In the genomic region with DNA sequence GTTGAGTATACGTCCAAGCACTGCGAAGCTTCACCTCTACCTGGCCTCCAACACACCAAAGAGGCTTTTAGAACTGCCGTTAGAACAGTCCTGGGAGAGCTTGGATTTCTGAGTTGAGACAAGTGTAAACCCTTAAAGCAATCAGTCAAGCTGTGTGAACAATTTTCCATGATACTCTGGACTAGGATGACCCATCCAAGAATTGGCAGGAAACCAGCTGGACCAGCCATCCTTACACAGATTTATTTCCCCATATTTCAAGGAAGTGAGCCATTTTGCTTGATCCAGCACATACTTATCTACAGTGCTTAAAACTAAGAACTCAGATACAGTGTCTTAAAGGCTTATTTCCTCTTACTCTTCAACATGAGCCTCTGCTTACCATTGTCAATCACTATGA, we compare ENCODE assay signal across 1 cellular context.
TF ChIP-seq lines count a peak whose summit lies in the region.

No MANE protein-coding gene starts in this region.

TF ChIP-seq in endothelial cell of umbilical vein, 7 proteins besides CTCF, POLR2A, EP300 and RAD21 (continued from another document):
- no peak for TF ChIP-seq POLR2AphosphoS5 (IDR thresholded peaks at IDR 0.05; ENCODE audit: insufficient read depth, low read depth, low read length)
- TF ChIP-seq GATA2 (IDR thresholded peaks at IDR 0.05; ENCODE audit: insufficient read depth, insufficient read length, low read depth, low read length): no peak
